In genomic region chr17:81380117-81380516, GRCh38 we compare ENCODE assay signal across 27 cellular contexts. TPM values are rescaled to one million over a fixed set of nuclear protein-coding genes. Genes with fewer than 3 reads are reported as not detected.
A peak's percentile ranks its signal among the peaks of the same experiment; 100 is the strongest.
DNase-seq lines count a peak whose midpoint lies in the region; ATAC-seq, FAIRE-seq and TF ChIP-seq lines count a peak whose summit lies in the region.
"Had no signal": no experiment of that assay in that cellular context is flagged by ENCODE, and none has a peak within 500 bp of the region (broad histone marks: within the 10 kb centered on the region; RNA-seq: fewer than 3 reads in every experiment).

No MANE protein-coding gene starts in this region.

- H3K9ac ChIP-seq in H9 (ENCODE audit: extremely low read depth, insufficient read length, low read length) (no peak overlapping the region), Karpas-422 (ENCODE audit: low read length) (no peak overlapping the region), K562 (ENCODE audit: insufficient read depth in 1 of 2, low read depth in 2 of 2, low read length in 2 of 2) (no peak overlapping the region)
- H3K9ac ChIP-seq: KMS-11 had no signal

- no peaks in the 10 kb centered on the region for H3K36me3 Mint-ChIP-seq in H9 (ENCODE audit: insufficient read depth in 1 of 3, low read depth in 3 of 3)
- H3K36me3 Mint-ChIP-seq: CD4-positive, alpha-beta memory T cell had no signal

- no peak overlapping the region for H3K18ac ChIP-seq in H9 (ENCODE audit: insufficient read length, low read depth, low read length)

- no peak overlapping the region for H3T11ph ChIP-seq in H9 (ENCODE audit: low read length)

- intact Hi-C loops in K562 (cut with micrococcal nuclease), result no loop called here

- H3K36me3 ChIP-seq in Karpas-422 (ENCODE audit: insufficient read depth, low read length), result no peaks in the 10 kb centered on the region
- H3K36me3 ChIP-seq in K562 (ENCODE audit: control insufficient read depth, insufficient read depth, low read length), result no peaks in the 10 kb centered on the region
- H3K36me3 ChIP-seq: HAP-1 had no signal

- no peak overlapping the region for H4K5ac ChIP-seq in H9 (ENCODE audit: insufficient read length, low read depth, low read length)

- H3K4me1 Mint-ChIP-seq in H9, result no peaks in the 10 kb centered on the region
- H3K4me1 Mint-ChIP-seq: CD4-positive, alpha-beta memory T cell; GM23338 had no signal

- no peaks in the 10 kb centered on the region for H3K9me2 ChIP-seq in Karpas-422 (replicated peaks; ENCODE audit: insufficient read depth, low read length)

- no peak for TF ChIP-seq POLR2A in K562 (conservative IDR thresholded peaks at IDR 0.05)

- no peak overlapping the region for H3K27ac Mint-ChIP-seq in H9
- H3K27ac Mint-ChIP-seq: CD4-positive, alpha-beta memory T cell; GM23338 had no signal

- H3K79me2 ChIP-seq in H9 (ENCODE audit: insufficient read depth, low read length) (no peaks in the 10 kb centered on the region), Karpas-422 (ENCODE audit: low read length) (no peaks in the 10 kb centered on the region), K562 (ENCODE audit: control insufficient read depth, insufficient read depth, low read length) (no peaks in the 10 kb centered on the region)

- POLR2A ChIA-PET in K562 (lab: Yijun Ruan, JAX), result interaction anchor here (1.2 to 1.4 kb wide), 2 partner anchors 12 to 15 kb away, joined by 3 to 6 read pairs; no protein-coding TSS in a partner anchor

- DNase-seq in H9 (peak; percentile 22), Karpas-422 (peak; percentile 34), K562 (ENCODE audit: extremely low read depth in 1 of 4, low spot score in 3 of 4) (no peak), substantia nigra (lab: John Stamatoyannopoulos, UW) (no peak)
- no peak for DNase-seq in central memory CD4-positive, alpha-beta T cell
- DNase-seq in stimulated activated naive CD4-positive, alpha-beta T cell (lab: John Stamatoyannopoulos, UW), result no peak
- DNase-seq: C1 segment of cervical spinal cord; CD4-positive, alpha-beta memory T cell; COR-L47; DMS79; EL; GDM1; IMR-90; NCI-H1092; NCI-H1436; NCI-H187; NCI-H2081 treated with DMSO at 0.1 percent for 48 hours; NCI-H2171 treated with DMSO at 0.1 percent for 48 hours; NCI-H345; NK-92 treated with Interleukin-12 subunit alpha and Interleukin-12 subunit beta, amount 100 ng/mL, for 24 hours; Right ventricle myocardium superior; SW 1271 had no signal

- no peak overlapping the region for H3K4ac ChIP-seq in H9 (ENCODE audit: low read depth, low read length)

- ATAC-seq in K562 (no peak), GM18517 (IDR thresholded peaks at IDR 0.05; ENCODE audit: unreplicated experiment) (no peak)

- no peaks in the 10 kb centered on the region for H4K20me1 ChIP-seq in H9 (ENCODE audit: control insufficient read depth, insufficient read depth, insufficient read length)
- H4K20me1 ChIP-seq in Karpas-422 (ENCODE audit: insufficient read depth, low read depth, low read length), result no peaks in the 10 kb centered on the region
- no peaks in the 10 kb centered on the region for H4K20me1 ChIP-seq in K562 (replicated peaks; ENCODE audit: control insufficient read depth, insufficient read depth, low read length)

- TF ChIP-seq RAD21 in K562 (CRISPR knock-in tag; conservative IDR thresholded peaks at IDR 0.05 in 1 of 2, IDR thresholded peaks at IDR 0.05 in 1 of 2), result no peak

- no peaks in the 10 kb centered on the region for H3K9me1 ChIP-seq in K562 (ENCODE audit: control insufficient read depth, insufficient read depth, low read length)

- H3K4me2 ChIP-seq in H9 (ENCODE audit: insufficient read depth, insufficient read length, low read length) (no peak overlapping the region), Karpas-422 (ENCODE audit: low read depth, low read length, poor library complexity, severe bottlenecking) (no peak overlapping the region), K562 (ENCODE audit: insufficient read depth, low read length) (no peak overlapping the region)
- H3K4me2 ChIP-seq: GM23338, KMS-11 had no signal

- H2BK120ac ChIP-seq in H9 (ENCODE audit: low read depth, low read length, poor library complexity, severe bottlenecking), result no peak overlapping the region

- CTCF ChIA-PET in K562 (lab: Yijun Ruan, JAX; ENCODE audit: low intra/inter-chr PET ratio), result no interaction called here

- no CpG with 5 or more reads among the region's 7 CpGs for WGBS in H9 (ENCODE audit: extremely low coverage, insufficient read length, low lambda C conversion rate)
- WGBS in K562 (ENCODE audit: insufficient coverage, low coverage, missing lambda C conversion rate), result 52% methylated on average over 3 of the region's 7 CpGs

- FAIRE-seq in K562 (lab: Jason Lieb, UNC), result no peak
- FAIRE-seq: GM12878 had no signal

- no peak overlapping the region for H2AK5ac ChIP-seq in H9 (ENCODE audit: insufficient read length, low read length)

- BruUV-seq in K562 (replicated peaks; lab: Mats Ljungman, UMichigan), result no TSS peak

- no peak overlapping the region for H3K23ac ChIP-seq in H9 (ENCODE audit: insufficient read length, low read depth, low read length)

- H3K9me3 Mint-ChIP-seq in H9, result no peaks in the 10 kb centered on the region
- H3K9me3 Mint-ChIP-seq: CD4-positive, alpha-beta memory T cell; GM23338 had no signal

- no peaks in the 10 kb centered on the region for H3K79me1 ChIP-seq in H9 (ENCODE audit: insufficient read depth, low read depth, low read length, poor library complexity, severe bottlenecking)

- H2BK20ac ChIP-seq in H9 (ENCODE audit: low read depth, low read length, poor library complexity, severe bottlenecking), result no peak overlapping the region

- H3K4me3 ChIP-seq in Karpas-422 (ENCODE audit: low read length) (no peak overlapping the region), K562 (no peak overlapping the region)
- H3K4me3 ChIP-seq: GM12878, GM23338, HAP-1 had no signal

- no peak overlapping the region for H2AFZ ChIP-seq in H9 (ENCODE audit: low read length)
- no peak overlapping the region for H2AFZ ChIP-seq in Karpas-422 (ENCODE audit: low read length)
- H2AFZ ChIP-seq in K562 (ENCODE audit: low read depth, low read length), result no peak overlapping the region
- H2AFZ ChIP-seq: GM23338 had no signal

- no peaks in the 10 kb centered on the region for H3K4me1 ChIP-seq in H9 (ENCODE audit: insufficient read depth, low read length)
- H3K4me1 ChIP-seq in Karpas-422 (ENCODE audit: low read length), result no peaks in the 10 kb centered on the region
- peaks cover 0 to 39% of the 10 kb centered on the region in 2 experiments; a peak in 2 of 5 replicates for H3K4me1 ChIP-seq in K562 (replicated peaks in 1 of 2; ENCODE audit: control insufficient read depth in 2 of 2, insufficient read depth in 2 of 2, low read length in 2 of 2)
- H3K4me1 ChIP-seq: HAP-1 had no signal

- H3K27ac ChIP-seq in H9 (ENCODE audit: insufficient read length, low read depth, low read length), result no peak overlapping the region
- H3K27ac ChIP-seq in Karpas-422 (ENCODE audit: low read length), result no peak overlapping the region
- H3K27ac ChIP-seq in K562 (ENCODE audit: extremely low read depth, low read depth, low read length), result no peak overlapping the region
- peak overlapping the region; percentile 99 for H3K27ac ChIP-seq in substantia nigra (ENCODE audit: low read depth, low read length, poor library complexity, severe bottlenecking)
- H3K27ac ChIP-seq: KMS-11 had no signal

- H2BK5ac ChIP-seq in H9 (ENCODE audit: insufficient read length, low read length), result no peak overlapping the region

- peaks cover 65% of the 10 kb centered on the region for H3K27me3 Mint-ChIP-seq in H9 (ENCODE audit: low read depth)

- H4K91ac ChIP-seq in H9 (ENCODE audit: insufficient read length, low read depth, low read length), result no peak overlapping the region

- H3K9me3 ChIP-seq in H9 (ENCODE audit: control insufficient read depth, low read depth, low read length) (no peaks in the 10 kb centered on the region), Karpas-422 (ENCODE audit: low read length) (no peaks in the 10 kb centered on the region), K562 (replicated peaks; ENCODE audit: control insufficient read depth, insufficient read depth, low read depth, low read length) (no peaks in the 10 kb centered on the region)
- H3K9me3 ChIP-seq: HAP-1 had no signal

- no peak overlapping the region for H3K56ac ChIP-seq in H9 (ENCODE audit: insufficient read length, low read depth, low read length)

- no peak overlapping the region for H4K8ac ChIP-seq in H9 (replicated peaks; ENCODE audit: insufficient read length, low read depth, low read length)

- peaks cover 4% of the 10 kb centered on the region; the same call in 1 of the 2 replicates for H3K27me3 ChIP-seq in H9 (ENCODE audit: insufficient read depth, low read length)
- H3K27me3 ChIP-seq in Karpas-422 (ENCODE audit: low read length), result no peaks in the 10 kb centered on the region
- no peaks in the 10 kb centered on the region for H3K27me3 ChIP-seq in K562 (ENCODE audit: control insufficient read depth in 2 of 2, insufficient read depth in 2 of 2, low read length in 2 of 2)

- no peak overlapping the region for H2BK15ac ChIP-seq in H9 (ENCODE audit: low read depth, low read length)

- no peak for TF ChIP-seq EP300 in K562 (IDR thresholded peaks at IDR 0.05; ENCODE audit: low read length)

- in situ Hi-C loops in K562 (cut with MboI), result no loop called here

- no peaks in the 10 kb centered on the region for H3K23me2 ChIP-seq in H9 (ENCODE audit: insufficient read length, low read depth, low read length, poor library complexity, severe bottlenecking)

- no peak overlapping the region for H3K4me3 Mint-ChIP-seq in H9
- H3K4me3 Mint-ChIP-seq: CD4-positive, alpha-beta memory T cell; GM23338 had no signal

- TF ChIP-seq CTCF in H9 (conservative IDR thresholded peaks at IDR 0.05) (no peak), K562 (IDR thresholded peaks at IDR 0.05 in 2 of 3, conservative IDR thresholded peaks at IDR 0.05 in 1 of 3; ENCODE audit: insufficient read depth in 2 of 3, low read depth in 1 of 3, low read length in 3 of 3) (no peak)

- H2BK12ac ChIP-seq in H9 (ENCODE audit: insufficient read length, low read depth, low read length), result no peak overlapping the region

- H3K14ac ChIP-seq in H9 (ENCODE audit: insufficient read depth, low read length), result no peak overlapping the region

RNA-seq across cellular contexts. Expression of gene BAHCC1, which starts 15.1 kb away (rescaled TPM):
- total RNA-seq in H9 (2021) (1.7 and 3.1 TPM in 2 replicates), K562 (2014; rRNA removed) (11.1 and 13.9 TPM in 2 replicates), K562 (2014; rRNA removed; fragmentation: Illumina TruSeq; extraction: Trizol) (2.1 and 2.6 TPM in 2 replicates), K562 (2015; rRNA removed; fragmentation: Illumina TruSeq; extraction: Trizol) (5.0 and 6.5 TPM in 2 replicates), K562 (2021) (20.8 and 26.9 TPM in 2 replicates)
- not detected in 2 replicates for total RNA-seq in Karpas-422 (2014; rRNA removed; shearing (Covaris generic); ENCODE audit: low replicate concordance)
- total RNA-seq in K562 (2011; cell fraction: chromatin; rRNA removed; ENCODE audit: low replicate concordance), result 32.5 and 87.9 TPM in 2 replicates
- total RNA-seq in K562 (2011; cell fraction: nucleolus; rRNA removed), result 48.6 and 57.5 TPM in 2 replicates
- total RNA-seq in K562 (2011; cell fraction: nucleoplasm; rRNA removed), result 39.0 and 40.6 TPM in 2 replicates
- polyA plus RNA-seq in K562 (2011; rRNA removed) (4.4 and 11.8 TPM in 2 replicates), K562 (2014; fragmentation: Illumina TruSeq; extraction: Trizol) (5.5 and 6.8 TPM in 2 replicates), K562 (2014; fragmentation: Nextera tagmentation; extraction: Ambion mirVana) (under 1 TPM; 0.14 to 0.24 TPM), K562 (2014; rRNA removed) (17.2 and 23.3 TPM in 2 replicates)
- 8.6 and 8.8 TPM in 2 replicates for polyA plus RNA-seq in K562 (2011; cell fraction: cytosol; rRNA removed)
- 112 and 139 TPM in 2 replicates for polyA plus RNA-seq in K562 (2011; cell fraction: nucleus; rRNA removed)
- 14.4 and 22.5 TPM in 2 replicates for polyA plus RNA-seq in K562 (2012)
- polyA minus RNA-seq in K562 (2011; rRNA and poly(A)+ RNA removed), result 0.72 and 2.7 TPM in 2 replicates
- polyA minus RNA-seq in K562 (2011; cell fraction: cytosol; rRNA and poly(A)+ RNA removed), result 6.8 and 8.7 TPM in 2 replicates
- polyA minus RNA-seq in K562 (2011; cell fraction: nucleus; rRNA and poly(A)+ RNA removed), result 12.7 and 15.3 TPM in 2 replicates
- total RNA-seq: CD4-positive, alpha-beta memory T cell had no signal
- polyA plus RNA-seq: CD4-positive, alpha-beta memory T cell had no signal

Comparison
In these comparisons a context has a peak if more than half of its experiments do, and no peak if none do; other contexts are left out.
1. DNase-seq: peak in H9 (single experiment) and Karpas-422 (single experiment); none in K562 (0 of 4), substantia nigra (0 of 49), central memory CD4-positive, alpha-beta T cell (single experiment) and stimulated activated naive CD4-positive, alpha-beta T cell (0 of 6).